In the genomic region with DNA sequence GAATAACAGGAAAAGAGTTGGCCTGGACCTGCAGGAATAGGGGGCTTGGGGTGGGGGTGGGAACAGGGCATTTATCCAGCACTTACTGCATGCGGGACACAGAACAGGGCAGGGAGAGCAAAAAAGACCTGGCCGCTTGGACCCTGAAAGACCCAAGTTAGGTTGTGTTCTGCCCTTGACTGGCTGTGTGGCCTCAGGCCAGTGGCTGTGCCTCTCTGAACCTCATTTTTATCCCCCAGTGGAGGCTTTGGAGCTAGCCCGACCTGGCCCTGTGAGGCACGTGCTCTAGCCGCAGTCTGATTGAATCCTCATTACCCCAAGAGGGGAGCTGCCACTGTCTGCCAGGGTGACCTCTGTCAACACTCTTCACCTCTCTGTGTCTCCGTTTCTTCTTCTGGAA, we compare ENCODE assay signal across 23 cellular contexts.
A peak's percentile ranks its signal among the peaks of the same experiment; 100 is the strongest.
DNase-seq lines count a peak whose midpoint lies in the region; ATAC-seq, FAIRE-seq and TF ChIP-seq lines count a peak whose summit lies in the region.
"Had no signal": no experiment of that assay in that cellular context is flagged by ENCODE, and none has a peak within 500 bp of the region (broad histone marks: within the 10 kb centered on the region; RNA-seq: fewer than 3 reads in every experiment).

No MANE protein-coding gene starts in this region.

- H2BK12ac ChIP-seq in neuronal stem cell (ENCODE audit: low read length), result no peak overlapping the region

- H3K23ac ChIP-seq in neuronal stem cell (ENCODE audit: low read depth, low read length, poor library complexity), result no peak overlapping the region

- H2BK120ac ChIP-seq in neuronal stem cell (ENCODE audit: low read depth, low read length), result no peak overlapping the region

- H3K4me1 ChIP-seq in HepG2 (ENCODE audit: insufficient read depth, low read length) (no peaks in the 10 kb centered on the region), right lobe of liver (no peaks in the 10 kb centered on the region), neuronal stem cell (ENCODE audit: control insufficient read depth in 2 of 2, insufficient read depth in 1 of 2, low read depth in 1 of 2, low read length in 2 of 2) (peaks cover 0 to 4% of the 10 kb centered on the region in 2 donors), gastrocnemius medialis (peaks cover 0 to 4% of the 10 kb centered on the region in 2 donors)

- no peak overlapping the region for H3K9ac ChIP-seq in HepG2 (ENCODE audit: insufficient read depth, low read depth, low read length)
- no peak overlapping the region for H3K9ac ChIP-seq in neuronal stem cell (ENCODE audit: low read depth, low read length, poor library complexity)
- H3K9ac ChIP-seq: BLaER1 had no signal

- no peak for FAIRE-seq in HepG2 (lab: Jason Lieb, UNC)
- FAIRE-seq: A204.1, G401.6, GM12892, H1 had no signal

- WGBS in HepG2 (ENCODE audit: low lambda C conversion rate), result 35% methylated on average over 6 of the region's 6 CpGs
- WGBS in right lobe of liver (ENCODE audit: insufficient coverage, low coverage, low lambda C conversion rate, missing lambda C conversion rate), result 62% methylated on average over 3 of the region's 6 CpGs
- WGBS in neuronal stem cell (ENCODE audit: extremely low coverage in 2 of 2, insufficient read length in 2 of 2, insufficient replicate concordance in 1 of 2), 2 donors, result no CpG with 5 or more reads among the region's 6 CpGs

- H3K36me3 Mint-ChIP-seq in activated T-cell treated with anti-CD3 and anti-CD28 coated beads, Interleukin-2, amount 50 U/mL, for 24 hours (ENCODE audit: low read depth), result no peaks in the 10 kb centered on the region
- H3K36me3 Mint-ChIP-seq: CD4-positive, CD25-positive, alpha-beta regulatory T cell; CD8-positive, alpha-beta T cell had no signal

- H3K36me3 ChIP-seq in HepG2 (replicated peaks in 1 of 2; ENCODE audit: control insufficient read depth in 1 of 2, insufficient read depth in 2 of 2, low read length in 2 of 2) (no peaks in the 10 kb centered on the region), right lobe of liver (no peaks in the 10 kb centered on the region), neuronal stem cell (replicated peaks in 1 of 2; ENCODE audit: control insufficient read depth in 2 of 2, insufficient read depth in 2 of 2, low read length in 2 of 2) (no peaks in the 10 kb centered on the region), gastrocnemius medialis (no peaks in the 10 kb centered on the region)
- H3K36me3 ChIP-seq: BLaER1 had no signal

- no peak overlapping the region for H3K14ac ChIP-seq in neuronal stem cell (ENCODE audit: low read length)

- no peaks in the 10 kb centered on the region for H3K9me3 ChIP-seq in HepG2 (ENCODE audit: low read length)
- H3K9me3 ChIP-seq in right lobe of liver, result no peaks in the 10 kb centered on the region
- peaks cover 2 to 7% of the 10 kb centered on the region in 2 donors for H3K9me3 ChIP-seq in neuronal stem cell (replicated peaks in 1 of 2; ENCODE audit: control insufficient read depth in 2 of 2, insufficient read depth in 1 of 2, low read depth in 1 of 2, low read length in 2 of 2)
- no peaks in the 10 kb centered on the region for H3K9me3 ChIP-seq in gastrocnemius medialis

- peak overlapping the region; percentile 78 for H2AK5ac ChIP-seq in neuronal stem cell (ENCODE audit: low read depth, low read length)

- no peak for TF ChIP-seq RAD21 in HepG2 (CRISPR knock-in tag; IDR thresholded peaks at IDR 0.05)

- peaks cover 5% of the 10 kb centered on the region for H3K9me3 Mint-ChIP-seq in activated T-cell treated with anti-CD3 and anti-CD28 coated beads, Interleukin-2, amount 50 U/mL, for 24 hours

- H3K27me3 Mint-ChIP-seq in activated T-cell treated with anti-CD3 and anti-CD28 coated beads, Interleukin-2, amount 50 U/mL, for 24 hours, result peaks cover 3% of the 10 kb centered on the region
- H3K27me3 Mint-ChIP-seq: B cell; CD4-positive, CD25-positive, alpha-beta regulatory T cell had no signal

- no peak overlapping the region for H3K18ac ChIP-seq in neuronal stem cell (ENCODE audit: low read length)

- H2AFZ ChIP-seq in HepG2 (ENCODE audit: low read length) (no peak overlapping the region), neuronal stem cell (ENCODE audit: low read length) (no peak overlapping the region)

- no peaks in the 10 kb centered on the region for H4K20me1 ChIP-seq in HepG2 (ENCODE audit: insufficient read depth, low read length)
- H4K20me1 ChIP-seq: BLaER1 had no signal

- H3K4me3 Mint-ChIP-seq in activated T-cell treated with anti-CD3 and anti-CD28 coated beads, Interleukin-2, amount 50 U/mL, for 24 hours, result no peak overlapping the region
- H3K4me3 Mint-ChIP-seq: B cell; CD4-positive, CD25-positive, alpha-beta regulatory T cell; CD8-positive, alpha-beta T cell had no signal

- ATAC-seq in HepG2, result no peak
- ATAC-seq in right lobe of liver, result no peak
- ATAC-seq in HG03280 (IDR thresholded peaks at IDR 0.05; ENCODE audit: unreplicated experiment), result no peak
- no peak for ATAC-seq in gastrocnemius medialis
- ATAC-seq: CD8-positive, alpha-beta T cell had no signal

- intact Hi-C loops in HepG2 (cut with micrococcal nuclease; ENCODE audit: unreplicated experiment) (no loop called here), right lobe of liver (cut with DNase I) (no loop called here), gastrocnemius medialis (cut with DNase I; ENCODE audit: low total_unique reads) (loop anchor here (10.0 kb wide), 1 partner anchor 272 kb away; no protein-coding TSS in a partner anchor)

- no peak overlapping the region for H3K27ac Mint-ChIP-seq in activated T-cell treated with anti-CD3 and anti-CD28 coated beads, Interleukin-2, amount 50 U/mL, for 24 hours
- H3K27ac Mint-ChIP-seq: B cell; CD8-positive, alpha-beta T cell had no signal

- BruUV-seq in HepG2 (replicated peaks; lab: Mats Ljungman, UMichigan), result no TSS peak

- no peak for TF ChIP-seq POLR2A in HepG2 (IDR thresholded peaks at IDR 0.05; ENCODE audit: insufficient read depth in 1 of 2, low read depth in 2 of 2, low read length in 2 of 2)
- TF ChIP-seq POLR2A in right lobe of liver (IDR thresholded peaks at IDR 0.05), result no peak
- TF ChIP-seq POLR2A in gastrocnemius medialis (IDR thresholded peaks at IDR 0.05), result no peak

- no peaks in the 10 kb centered on the region for H3K79me2 ChIP-seq in HepG2 (ENCODE audit: insufficient read depth, low read length)

- H3K79me1 ChIP-seq in neuronal stem cell (ENCODE audit: low read depth, low read length), result no peaks in the 10 kb centered on the region

- no peak overlapping the region for H4K91ac ChIP-seq in neuronal stem cell (ENCODE audit: low read depth, low read length, poor library complexity)

- no peak overlapping the region for H4K8ac ChIP-seq in neuronal stem cell (ENCODE audit: low read depth, low read length)

- in situ Hi-C loops in HepG2 (cut with HindIII; ENCODE audit: extremely low pct_ligation_motif_present, low pct_unique_long_range_greater_than_20kb) (no loop called here), gastrocnemius medialis (cut with MboI; ENCODE audit: low sequenced_read_pairs in 4 of 4) (loop anchor here in 1 of 4 donors (25.0 kb wide), 1 partner anchor 321 kb away; no protein-coding TSS in a partner anchor)

- no peaks in the 10 kb centered on the region for H3K4me1 Mint-ChIP-seq in activated T-cell treated with anti-CD3 and anti-CD28 coated beads, Interleukin-2, amount 50 U/mL, for 24 hours (ENCODE audit: low read depth)
- H3K4me1 Mint-ChIP-seq: B cell; CD4-positive, CD25-positive, alpha-beta regulatory T cell had no signal

- no peak overlapping the region for H3K27ac ChIP-seq in HepG2 (ENCODE audit: extremely low read length, insufficient read depth, low read length)
- no peak overlapping the region for H3K27ac ChIP-seq in right lobe of liver
- H3K27ac ChIP-seq in neuronal stem cell (replicated peaks; ENCODE audit: low read length), result no peak overlapping the region
- H3K27ac ChIP-seq in gastrocnemius medialis, result no peak overlapping the region
- H3K27ac ChIP-seq: 22Rv1, C4-2B had no signal

- POLR2A ChIA-PET in HepG2 (lab: Yijun Ruan, JAX), result no interaction called here

- CTCF ChIA-PET in HepG2 (lab: Yijun Ruan, JAX; ENCODE audit: low intra/inter-chr PET ratio, low total read pairs), result no interaction called here

- peaks cover 0 to 13% of the 10 kb centered on the region in 2 experiments; a peak in 4 of 5 replicates for H3K27me3 ChIP-seq in HepG2 (ENCODE audit: control insufficient read depth in 1 of 2, insufficient read depth in 2 of 2, low read length in 2 of 2)
- H3K27me3 ChIP-seq in right lobe of liver, result no peaks in the 10 kb centered on the region
- no peaks in the 10 kb centered on the region for H3K27me3 ChIP-seq in neuronal stem cell (ENCODE audit: control insufficient read depth in 3 of 3, insufficient read depth in 3 of 3, low read depth in 1 of 3, low read length in 3 of 3)
- H3K27me3 ChIP-seq in gastrocnemius medialis, result no peaks in the 10 kb centered on the region
- H3K27me3 ChIP-seq: BLaER1 had no signal

- no peak overlapping the region for H3K4me2 ChIP-seq in HepG2 (ENCODE audit: low read depth, low read length)
- H3K4me2 ChIP-seq in neuronal stem cell (ENCODE audit: insufficient read depth, low read length, poor library complexity, severe bottlenecking), result no peak overlapping the region
- H3K4me2 ChIP-seq: BLaER1 had no signal

- peak; percentile 39 for DNase-seq in activated effector memory CD4-positive, alpha-beta T cell treated with anti-CD3 and anti-CD28 coated beads, Interleukin-2, amount 50 U/mL, for 16 hours
- DNase-seq in activated effector memory CD4-positive, alpha-beta T cell treated with Interleukin-2 at 50 U/mL for 16 hours, result no peak
- DNase-seq in HepG2 (ENCODE audit: low spot score) (no peak), right lobe of liver (no peak), neuronal stem cell (ENCODE audit: low spot score) (no peak), gastrocnemius medialis (no peak)
- DNase-seq in activated T-cell treated with anti-CD3 and anti-CD28 coated beads, Interleukin-2, amount 50 U/mL, for 24 hours, result no peak
- DNase-seq: Caco-2; CD4-positive, CD25-positive, alpha-beta regulatory T cell; CD8-positive, alpha-beta T cell; DMS153; DND-41; H7; HCEC 1CT had no signal

- peak overlapping the region; percentile 82 for H2BK15ac ChIP-seq in neuronal stem cell (ENCODE audit: low read length)

- peak overlapping the region; percentile 72 for H3K4ac ChIP-seq in neuronal stem cell (ENCODE audit: low read length)

- TF ChIP-seq EP300 in HepG2 (IDR thresholded peaks at IDR 0.05; ENCODE audit: low read depth in 2 of 2, low read length in 2 of 2) (no peak), HepG2 (CRISPR knock-in tag; IDR thresholded peaks at IDR 0.05; ENCODE audit: borderline replicate concordance) (no peak)

- TF ChIP-seq CTCF in HepG2 (CRISPR knock-in tag; IDR thresholded peaks at IDR 0.05), result no peak
- no peak for TF ChIP-seq CTCF in right lobe of liver (IDR thresholded peaks at IDR 0.05)
- TF ChIP-seq CTCF in gastrocnemius medialis (IDR thresholded peaks at IDR 0.05 in 4 of 5, conservative IDR thresholded peaks at IDR 0.05 in 1 of 5), result no peak

- peak overlapping the region; percentile 31 for H2BK5ac ChIP-seq in neuronal stem cell (ENCODE audit: low read length)

- H3K4me3 ChIP-seq in HepG2 (replicated peaks in 1 of 3; ENCODE audit: insufficient read depth in 1 of 3, low read depth in 2 of 3, low read length in 3 of 3), result no peak overlapping the region
- H3K4me3 ChIP-seq in right lobe of liver, result no peak overlapping the region
- no peak overlapping the region for H3K4me3 ChIP-seq in neuronal stem cell (ENCODE audit: low read length in 2 of 2)
- no peak overlapping the region for H3K4me3 ChIP-seq in gastrocnemius medialis
- H3K4me3 ChIP-seq: BLaER1 had no signal
